In genomic region chr2:241539616-241540374, GRCh38 we compare ENCODE assay signal across 25 cellular contexts. TPM values are rescaled to one million over a fixed set of nuclear protein-coding genes. Genes with fewer than 3 reads are reported as not detected.
DNase-seq lines count a peak whose midpoint lies in the region; ATAC-seq and TF ChIP-seq lines count a peak whose summit lies in the region.
"Had no signal": no experiment of that assay in that cellular context is flagged by ENCODE, and none has a peak within 500 bp of the region (broad histone marks: within the 10 kb centered on the region; RNA-seq: fewer than 3 reads in every experiment).

No MANE protein-coding gene starts in this region.

- H2AFZ ChIP-seq in OCI-LY7 (ENCODE audit: low read length), result no peak overlapping the region

- no peaks in the 10 kb centered on the region for H3K79me2 ChIP-seq in OCI-LY7 (ENCODE audit: insufficient read depth, low read depth, low read length)

- H3K36me3 ChIP-seq in upper lobe of right lung (no peaks in the 10 kb centered on the region), OCI-LY7 (ENCODE audit: insufficient read depth, low read length) (no peaks in the 10 kb centered on the region)
- H3K36me3 ChIP-seq: tibial nerve had no signal

- CTCF ChIA-PET in activated naive CD4-positive, alpha-beta T cell treated with anti-CD3 and anti-CD28 coated beads, Interleukin-2, amount 10 ng/mL, durations not matched to agents 7 days and 5 days (lab: Charles Lee), result interaction anchor here (0.5 kb wide), 1 partner anchor 327 kb away, joined by 4 read pairs; no protein-coding TSS in a partner anchor
- CTCF ChIA-PET in activated naive CD4-positive, alpha-beta T cell treated with anti-CD3 and anti-CD28 coated beads for 36 hours (lab: Charles Lee), result no interaction called here
- CTCF ChIA-PET in OCI-LY7 (lab: Charles Lee; ENCODE audit: unreplicated experiment), result no interaction called here

- H3K4me3 Mint-ChIP-seq in activated naive CD4-positive, alpha-beta T cell treated with anti-CD3 and anti-CD28 coated beads, Interleukin-2, amount 10 ng/mL, durations not matched to agents 7 days and 5 days, result no peak overlapping the region
- no peak overlapping the region for H3K4me3 Mint-ChIP-seq in activated naive CD4-positive, alpha-beta T cell treated with anti-CD3 and anti-CD28 coated beads for 36 hours
- peak overlapping the region in 3 of 4 donors; percentile 17 to 82 (median 38) for H3K4me3 Mint-ChIP-seq in IgD-negative memory B cell
- H3K4me3 Mint-ChIP-seq: activated CD8-positive, alpha-beta T cell treated with anti-CD3 and anti-CD28 coated beads for 36 hours had no signal

- no peaks in the 10 kb centered on the region for H3K9me3 Mint-ChIP-seq in activated naive CD4-positive, alpha-beta T cell treated with anti-CD3 and anti-CD28 coated beads, Interleukin-2, amount 10 ng/mL, durations not matched to agents 7 days and 5 days
- H3K9me3 Mint-ChIP-seq in activated naive CD4-positive, alpha-beta T cell treated with anti-CD3 and anti-CD28 coated beads for 36 hours, result no peaks in the 10 kb centered on the region
- H3K9me3 Mint-ChIP-seq in IgD-negative memory B cell, result no peaks in the 10 kb centered on the region
- H3K9me3 Mint-ChIP-seq: activated CD8-positive, alpha-beta T cell treated with anti-CD3 and anti-CD28 coated beads for 36 hours; activated naive CD8-positive, alpha-beta T cell treated with anti-CD3 and anti-CD28 coated beads for 36 hours; CD4-positive, alpha-beta T cell; dendritic cell treated with granulocyte-macrophage colony-stimulating factor and Interleukin-4, amounts not matched to agents 40 ng/mL and 50 ng/mL, for 4 days had no signal

- H3K27me3 Mint-ChIP-seq in activated naive CD4-positive, alpha-beta T cell treated with anti-CD3 and anti-CD28 coated beads, Interleukin-2, amount 10 ng/mL, durations not matched to agents 7 days and 5 days, result peaks cover 62% of the 10 kb centered on the region
- peaks cover 19% of the 10 kb centered on the region for H3K27me3 Mint-ChIP-seq in activated naive CD4-positive, alpha-beta T cell treated with anti-CD3 and anti-CD28 coated beads for 36 hours (ENCODE audit: low read depth)
- H3K27me3 Mint-ChIP-seq in IgD-negative memory B cell, result peaks cover 21% of the 10 kb centered on the region

- H3K36me3 Mint-ChIP-seq in activated naive CD4-positive, alpha-beta T cell treated with anti-CD3 and anti-CD28 coated beads, Interleukin-2, amount 10 ng/mL, durations not matched to agents 7 days and 5 days, result no peaks in the 10 kb centered on the region
- no peaks in the 10 kb centered on the region for H3K36me3 Mint-ChIP-seq in activated naive CD4-positive, alpha-beta T cell treated with anti-CD3 and anti-CD28 coated beads for 36 hours (ENCODE audit: low read depth)
- H3K36me3 Mint-ChIP-seq in IgD-negative memory B cell, result no peaks in the 10 kb centered on the region
- H3K36me3 Mint-ChIP-seq: activated naive CD8-positive, alpha-beta T cell treated with anti-CD3 and anti-CD28 coated beads for 36 hours; naive B cell had no signal

- H3K27me3 ChIP-seq in upper lobe of right lung, result no peaks in the 10 kb centered on the region

- H3K4me1 ChIP-seq in upper lobe of right lung (peaks cover 15% of the 10 kb centered on the region), OCI-LY7 (ENCODE audit: insufficient read depth, low read length, poor library complexity, severe bottlenecking) (no peaks in the 10 kb centered on the region)

- peak overlapping the region; percentile 67 for H3K27ac ChIP-seq in upper lobe of right lung
- H3K27ac ChIP-seq in OCI-LY7 (ENCODE audit: low read depth, low read length, poor library complexity, severe bottlenecking), result no peak overlapping the region

- H3K9me3 ChIP-seq in upper lobe of right lung, result no peaks in the 10 kb centered on the region
- H3K9me3 ChIP-seq in OCI-LY7 (ENCODE audit: low read length), result no peaks in the 10 kb centered on the region
- H3K9me3 ChIP-seq: tibial nerve had no signal

- no peak for DNase-seq in activated naive CD4-positive, alpha-beta T cell treated with anti-CD3 and anti-CD28 coated beads, Interleukin-2, amount 10 ng/mL, durations not matched to agents 7 days and 5 days
- DNase-seq in activated naive CD4-positive, alpha-beta T cell treated with anti-CD3 and anti-CD28 coated beads for 36 hours, result no peak
- DNase-seq in islet precursor cell, result peak; percentile 52
- no peak for DNase-seq in upper lobe of right lung
- no peak for DNase-seq in NCI-H2171 treated with DMSO at 0.1 percent for 48 hours (lab: John Stamatoyannopoulos, UW)
- DNase-seq in OCI-LY7 (ENCODE audit: low spot score), result no peak
- DNase-seq in NCI-H128 (lab: John Stamatoyannopoulos, UW; ENCODE audit: unreplicated experiment), result no peak
- DNase-seq: 8988T; activated CD4-positive, alpha-beta T cell treated with anti-CD3 and anti-CD28 coated beads for 1 hour; activated CD8-positive, alpha-beta T cell treated with anti-CD3 and anti-CD28 coated beads for 36 hours; activated effector memory CD4-positive, alpha-beta T cell treated with Interleukin-2 at 50 U/mL for 16 hours; activated naive CD8-positive, alpha-beta T cell treated with anti-CD3 and anti-CD28 coated beads for 36 hours; CD4-positive, alpha-beta T cell; central memory CD4-positive, alpha-beta T cell; H9; naive B cell; NCI-H2029 treated with DMSO at 0.1 percent for 48 hours; NCI-H526; stimulated activated CD4-positive, alpha-beta T cell treated with anti-CD3 and anti-CD28 coated beads, Interleukin-12 subunit alpha, Interleukin-12 subunit beta, amount 100 ng/mL, for 4 hours; stimulated activated CD4-positive, alpha-beta T cell treated with anti-CD3 and anti-CD28 coated beads, Interleukin-2, amount 100 ng/mL, for 48 hours had no signal

- peaks cover 3% of the 10 kb centered on the region for H3K4me1 Mint-ChIP-seq in activated naive CD4-positive, alpha-beta T cell treated with anti-CD3 and anti-CD28 coated beads, Interleukin-2, amount 10 ng/mL, durations not matched to agents 7 days and 5 days
- H3K4me1 Mint-ChIP-seq in activated naive CD4-positive, alpha-beta T cell treated with anti-CD3 and anti-CD28 coated beads for 36 hours (ENCODE audit: low read depth), result peaks cover 4% of the 10 kb centered on the region
- peaks cover 0 to 4% (median 2%) of the 10 kb centered on the region in 3 donors for H3K4me1 Mint-ChIP-seq in IgD-negative memory B cell
- H3K4me1 Mint-ChIP-seq: activated naive CD8-positive, alpha-beta T cell treated with anti-CD3 and anti-CD28 coated beads for 36 hours had no signal

- intact Hi-C loops in activated naive CD4-positive, alpha-beta T cell treated with anti-CD3 and anti-CD28 coated beads for 36 hours (cut with micrococcal nuclease), result loop anchor here (2.0 kb wide), 1 partner anchor 341 kb away; no protein-coding TSS in a partner anchor
- intact Hi-C loops in upper lobe of right lung (cut with DNase I) (no loop called here), OCI-LY7 (cut with micrococcal nuclease; ENCODE audit: unreplicated experiment) (no loop called here)

- BruUV-seq in OCI-LY7 (replicated peaks; lab: Mats Ljungman, UMichigan), result no TSS peak

- TF ChIP-seq CTCF in upper lobe of right lung (IDR thresholded peaks at IDR 0.05), result no peak
- TF ChIP-seq CTCF in OCI-LY7 (conservative IDR thresholded peaks at IDR 0.05; ENCODE audit: low read length), result no peak

- H3K4me2 ChIP-seq in OCI-LY7 (ENCODE audit: low read length), result no peak overlapping the region

- POLR2A ChIA-PET in OCI-LY7 (lab: Charles Lee), result no interaction called here

- no peak for ATAC-seq in upper lobe of right lung
- ATAC-seq: activated CD8-positive, alpha-beta T cell treated with anti-CD3 and anti-CD28 coated beads for 36 hours; GM12878; SK-N-SH treated with all-trans-retinoic acid at 6 μM for 48 hours had no signal

- H3K4me3 ChIP-seq in upper lobe of right lung (no peak overlapping the region), OCI-LY7 (ENCODE audit: low read depth, low read length, poor library complexity, severe bottlenecking) (no peak overlapping the region)
- H3K4me3 ChIP-seq: GM12878 had no signal

- H3K9me2 ChIP-seq in OCI-LY7 (ENCODE audit: insufficient read depth, low read length), result no peaks in the 10 kb centered on the region

- peak overlapping the region; percentile 11 for H3K27ac Mint-ChIP-seq in activated naive CD4-positive, alpha-beta T cell treated with anti-CD3 and anti-CD28 coated beads, Interleukin-2, amount 10 ng/mL, durations not matched to agents 7 days and 5 days
- H3K27ac Mint-ChIP-seq in activated naive CD4-positive, alpha-beta T cell treated with anti-CD3 and anti-CD28 coated beads for 36 hours, result no peak overlapping the region
- H3K27ac Mint-ChIP-seq in IgD-negative memory B cell, result no peak overlapping the region
- H3K27ac Mint-ChIP-seq: activated CD8-positive, alpha-beta T cell treated with anti-CD3 and anti-CD28 coated beads for 36 hours; activated naive CD8-positive, alpha-beta T cell treated with anti-CD3 and anti-CD28 coated beads for 36 hours; CD4-positive, alpha-beta T cell; dendritic cell treated with granulocyte-macrophage colony-stimulating factor and Interleukin-4, amounts not matched to agents 40 ng/mL and 50 ng/mL, for 4 days had no signal

- H4K20me1 ChIP-seq in OCI-LY7 (ENCODE audit: insufficient read depth, low read length), result no peaks in the 10 kb centered on the region

RNA-seq across cellular contexts. Expression of gene BOK, which starts 18.8 kb away (rescaled TPM):
- not detected for total RNA-seq in activated naive CD4-positive, alpha-beta T cell treated with anti-CD3 and anti-CD28 coated beads for 36 hours
- polyA plus RNA-seq in IgD-negative memory B cell, result 0.08 TPM
- total RNA-seq in upper lobe of right lung, result 56.4 TPM
- not detected in 2 replicates for total RNA-seq in OCI-LY7 (2014; rRNA removed; shearing (Covaris generic))
- not detected in 2 replicates for total RNA-seq in OCI-LY7 (2022)
- total RNA-seq: CD4-positive, alpha-beta T cell had no signal

RNA-seq across cellular contexts. Expression of gene STK25, which starts 31.4 kb away (rescaled TPM):
- 10 to 100 TPM; 81.2 to 88.4 TPM for total RNA-seq in activated naive CD4-positive, alpha-beta T cell treated with anti-CD3 and anti-CD28 coated beads for 36 hours
- polyA plus RNA-seq in IgD-negative memory B cell, result 90.5 TPM
- 134 TPM for total RNA-seq in upper lobe of right lung
- total RNA-seq in OCI-LY7 (2014; rRNA removed; shearing (Covaris generic)), result 167 and 201 TPM in 2 replicates
- 120 and 135 TPM in 2 replicates for total RNA-seq in OCI-LY7 (2022)

Comparison
In these comparisons a context has a peak if more than half of its experiments do, and no peak if none do; other contexts are left out.
1. H3K4me3 Mint-ChIP-seq: peak in IgD-negative memory B cell (3 of 4); none in activated naive CD4-positive, alpha-beta T cell treated with anti-CD3 and anti-CD28 coated beads, Interleukin-2, amount 10 ng/mL, durations not matched to agents 7 days and 5 days (single experiment) and activated naive CD4-positive, alpha-beta T cell treated with anti-CD3 and anti-CD28 coated beads for 36 hours (single experiment).
2. RNA of gene BOK, which starts 18.8 kb away (total RNA-seq): 56.4 TPM in upper lobe of right lung (single experiment); not detected in activated naive CD4-positive, alpha-beta T cell treated with anti-CD3 and anti-CD28 coated beads for 36 hours and not detected in OCI-LY7; every median in the first group is over 10 times any median in the second.